1 cellular context compared by ENCODE assay signal in genomic region chr16:64841482-64841881, GRCh38.
TF ChIP-seq lines count a peak whose summit lies in the region.

No MANE protein-coding gene starts in this region.

TF ChIP-seq in GM23338, 12 proteins besides CTCF, POLR2A, EP300 and RAD21 (continued from another document):
- TF ChIP-seq ZNF462 (CRISPR knock-in tag; IDR thresholded peaks at IDR 0.05), result no peak
